ENCODE assay signal across 8 cellular contexts in the genomic region with DNA sequence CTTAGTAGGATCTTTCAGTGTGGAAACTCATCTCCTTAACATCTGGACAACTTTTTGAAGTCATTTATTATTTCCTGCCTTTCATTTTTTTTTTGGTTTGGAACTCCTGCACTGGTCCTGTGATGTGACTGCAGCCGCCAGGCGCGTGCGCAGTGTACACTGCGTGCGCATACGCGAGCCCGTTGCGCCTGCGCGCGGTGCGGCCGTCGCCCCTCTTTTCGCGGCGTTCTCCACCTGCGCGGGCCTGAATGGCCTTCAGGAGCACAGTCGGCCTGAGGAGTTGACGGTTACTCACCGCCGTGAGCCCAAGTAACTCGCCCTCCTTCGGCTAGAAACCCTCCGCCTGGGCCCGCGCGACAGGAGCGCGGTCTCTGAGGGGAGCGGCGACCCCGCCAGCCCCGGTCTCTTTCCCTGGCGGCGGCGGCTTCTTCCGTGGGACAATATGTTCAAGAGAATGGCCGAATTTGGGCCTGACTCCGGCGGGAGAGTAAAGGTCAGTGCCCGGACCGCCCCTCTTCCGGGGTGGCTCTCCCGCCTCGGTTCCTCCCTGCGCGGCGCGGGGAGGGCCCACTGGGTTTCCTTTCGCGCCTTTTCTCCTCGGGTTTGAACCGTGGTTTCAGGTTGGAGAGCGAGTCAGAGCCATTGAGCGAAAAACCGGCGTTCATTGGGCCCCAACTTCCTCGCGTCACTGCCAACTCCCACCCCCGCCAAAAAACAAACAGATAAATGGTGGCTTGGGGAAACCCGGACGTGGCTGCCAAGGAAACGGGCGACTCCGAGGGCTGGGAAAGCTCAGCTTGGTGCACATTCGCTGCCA. TPM values are rescaled to one million over a fixed set of nuclear protein-coding genes. Genes with fewer than 3 reads are reported as not detected.
DNase-seq lines count a peak whose midpoint lies in the region; ATAC-seq and TF ChIP-seq lines count a peak whose summit lies in the region.

Gene YEATS4 (plus strand): TSS at position 213 of the 817 bp plus-strand sequence. CDS start 230 bp downstream, at position 443.

- peak within 1 kb of the TSS; percentile 96 for H3K27ac Mint-ChIP-seq in activated CD8-positive, alpha-beta T cell treated with anti-CD3 and anti-CD28 coated beads for 36 hours

- peaks cover under 1% of the 10 kb centered on the region for H3K27me3 Mint-ChIP-seq in activated CD8-positive, alpha-beta T cell treated with anti-CD3 and anti-CD28 coated beads for 36 hours

- H3K4me1 ChIP-seq in ectodermal cell (ENCODE audit: control insufficient read depth, insufficient read depth, low read length), result peaks cover 3% of the 10 kb centered on the region
- no peaks in the 10 kb centered on the region for H3K4me1 ChIP-seq in lung (ENCODE audit: control insufficient read depth in 2 of 2, insufficient read depth in 2 of 2, low read length in 2 of 2)

- no peak for TF ChIP-seq CTCF in activated CD8-positive, alpha-beta T cell treated with anti-CD3 and anti-CD28 coated beads for 36 hours (IDR thresholded peaks at IDR 0.05)
- no peak for TF ChIP-seq CTCF in lung (IDR thresholded peaks at IDR 0.05; ENCODE audit: control extremely low read depth, extremely low read depth)

- peaks cover 23% of the 10 kb centered on the region for H3K4me1 Mint-ChIP-seq in activated CD8-positive, alpha-beta T cell treated with anti-CD3 and anti-CD28 coated beads for 36 hours (ENCODE audit: low read depth)

- 0% methylated on average over 70 of the region's 70 CpGs for WGBS in ectodermal cell, 2 experiments
- 0 to 1% methylated on average over 70 of the region's 70 CpGs for WGBS in lung, 2 donors

- intact Hi-C loops in activated CD8-positive, alpha-beta T cell treated with anti-CD3 and anti-CD28 coated beads for 36 hours (cut with micrococcal nuclease), result loop anchor here (5.0 to 10.0 kb wide), 2 partner anchors 205 to 233 kb away; no protein-coding TSS in a partner anchor

- peak within 1 kb of the TSS; percentile 77 for H3K4me3 Mint-ChIP-seq in activated CD8-positive, alpha-beta T cell treated with anti-CD3 and anti-CD28 coated beads for 36 hours

- H3K27ac ChIP-seq in ectodermal cell (ENCODE audit: insufficient read depth, low read depth, low read length, poor library complexity, severe bottlenecking) (peak within 1 kb of the TSS; percentile 95), lung (ENCODE audit: low read depth in 1 of 2, low read length in 1 of 2) (peak within 1 kb of the TSS; percentile 95 to 98)

- peaks cover 21% of the 10 kb centered on the region for H3K36me3 Mint-ChIP-seq in activated CD8-positive, alpha-beta T cell treated with anti-CD3 and anti-CD28 coated beads for 36 hours (ENCODE audit: low read depth)

- peaks cover 4% of the 10 kb centered on the region for H3K36me3 ChIP-seq in ectodermal cell (ENCODE audit: control insufficient read depth, insufficient read depth, low read length)
- H3K36me3 ChIP-seq in lung (ENCODE audit: control insufficient read depth in 2 of 2, insufficient read depth in 2 of 2, low read length in 2 of 2), result no peaks in the 10 kb centered on the region

- H3K4me3 ChIP-seq in ectodermal cell (ENCODE audit: insufficient read depth, low read depth, low read length), result peak within 1 kb of the TSS; percentile 83
- H3K4me3 ChIP-seq in lung, result peak within 1 kb of the TSS; percentile 63

- H3K9me3 ChIP-seq in ectodermal cell (ENCODE audit: control insufficient read depth, low read length) (no peaks in the 10 kb centered on the region), lung (ENCODE audit: control insufficient read depth in 2 of 2, insufficient read depth in 1 of 2, low read length in 1 of 2) (no peaks in the 10 kb centered on the region)

- POLR2A ChIA-PET in activated CD8-positive, alpha-beta T cell treated with anti-CD3 and anti-CD28 coated beads for 36 hours (lab: Charles Lee), result interaction anchor here (0.8 to 2.0 kb wide), 5 partner anchors 10 to 211 kb away, joined by 3 to 10 read pairs (median 4); no protein-coding TSS in a partner anchor

- no peaks in the 10 kb centered on the region for H3K9me3 Mint-ChIP-seq in activated CD8-positive, alpha-beta T cell treated with anti-CD3 and anti-CD28 coated beads for 36 hours

- DNase-seq in CD1c-positive myeloid dendritic cell (ENCODE audit: extremely low spot score), result peak; percentile 93
- peak; percentile 60 for DNase-seq in NCI-H82 treated with DMSO at 0.1 percent for 48 hours (lab: John Stamatoyannopoulos, UW; ENCODE audit: unreplicated experiment)
- peak; percentile 95 for DNase-seq in activated CD8-positive, alpha-beta T cell treated with anti-CD3 and anti-CD28 coated beads for 36 hours
- DNase-seq in lung (ENCODE audit: low spot score), result peak; percentile 82
- peak; percentile 68 to 71 (median 68) for DNase-seq in stimulated activated CD4-positive, alpha-beta T cell treated with anti-CD3 and anti-CD28 coated beads, TNF-alpha, amount 100 ng/mL, for 4 hours (ENCODE audit: low read depth in 3 of 3)

- H3K27me3 ChIP-seq in ectodermal cell (ENCODE audit: control insufficient read depth, insufficient read depth, low read length, poor library complexity, severe bottlenecking) (no peaks in the 10 kb centered on the region), lung (ENCODE audit: control insufficient read depth, insufficient read depth) (no peaks in the 10 kb centered on the region)

- peak; percentile 84 for ATAC-seq in GM19438 (IDR thresholded peaks at IDR 0.05; ENCODE audit: low read depth, unreplicated experiment)
- peak; percentile 62 for ATAC-seq in HG03575 (IDR thresholded peaks at IDR 0.05; ENCODE audit: extremely low read depth, insufficient number of reproducible peaks, low FRiP score, unreplicated experiment)
- peak; percentile 82 for ATAC-seq in activated CD8-positive, alpha-beta T cell treated with anti-CD3 and anti-CD28 coated beads for 36 hours
- ATAC-seq in lung (ENCODE audit: insufficient read depth, low FRiP score), result peak; percentile 95

- CTCF ChIA-PET in activated CD8-positive, alpha-beta T cell treated with anti-CD3 and anti-CD28 coated beads for 36 hours (lab: Charles Lee), result interaction anchor here (1.5 to 2.0 kb wide), 2 partner anchors 36 to 206 kb away, joined by 4 to 5 read pairs; no protein-coding TSS in a partner anchor

RNA-seq across cellular contexts. Expression of gene YEATS4, which starts in this region (rescaled TPM):
- 10 to 100 TPM; 54.0 to 60.9 TPM for total RNA-seq in activated CD8-positive, alpha-beta T cell treated with anti-CD3 and anti-CD28 coated beads for 36 hours
- polyA plus RNA-seq in ectodermal cell (2013, experiment 1 of 4), result 52.3 TPM
- 48.3 TPM for polyA plus RNA-seq in ectodermal cell (2013, experiment 2 of 4)
- polyA plus RNA-seq in ectodermal cell (2013, experiment 3 of 4), result 38.6 TPM
- 39.7 TPM for polyA plus RNA-seq in ectodermal cell (2013, experiment 4 of 4)
- total RNA-seq in lung, result 10 to 100 TPM; 13.3 to 14.9 TPM
- 10 to 100 TPM; 12.0 to 15.0 TPM for polyA plus RNA-seq in lung

Comparison
In these comparisons a context has a peak if more than half of its experiments do, and no peak if none do; other contexts are left out.
1. Peak in every context shown above with its lines: DNase-seq, ATAC-seq, H3K4me3 ChIP-seq and H3K27ac ChIP-seq.